In genomic region chr2:167103028-167103756, GRCh38 we compare ENCODE assay signal across 1 cellular context.
TF ChIP-seq lines count a peak whose summit lies in the region.

No MANE protein-coding gene starts in this region.

TF ChIP-seq in HepG2, 621 proteins besides CTCF, POLR2A, EP300 and RAD21 (continued from another document and continues in another):
- TF ChIP-seq ZBTB8A (CRISPR knock-in tag; IDR thresholded peaks at IDR 0.05; ENCODE audit: borderline replicate concordance, low read depth): no peak
- TF ChIP-seq NFE2L2 (IDR thresholded peaks at IDR 0.05; ENCODE audit: low read length): no peak
- TF ChIP-seq ZNF749 (CRISPR knock-in tag; IDR thresholded peaks at IDR 0.05; ENCODE audit: borderline replicate concordance): no peak
- 0 out of 2 replicates have a peak, but pooled peaks have one; percentile 34 for TF ChIP-seq BRF2 (CRISPR knock-in tag; IDR thresholded peaks at IDR 0.05)
- TF ChIP-seq ATF1 (CRISPR knock-in tag; IDR thresholded peaks at IDR 0.05): peak; percentile 39; the same call in 1 of the 2 replicates
- no peak for TF ChIP-seq HNF1B (CRISPR knock-in tag; IDR thresholded peaks at IDR 0.05)
- TF ChIP-seq ARNT2 (CRISPR knock-in tag; IDR thresholded peaks at IDR 0.05; ENCODE audit: low read depth): peak; percentile 75; the same call in 1 of the 2 replicates
- peak; percentile 96; the same call in 1 of the 2 replicates for TF ChIP-seq ARID2 (CRISPR knock-in tag; IDR thresholded peaks at IDR 0.05; ENCODE audit: borderline replicate concordance)
- TF ChIP-seq ZNF784 (CRISPR knock-in tag; IDR thresholded peaks at IDR 0.05; ENCODE audit: borderline replicate concordance): no peak
- peak; percentile 96 for TF ChIP-seq FOXA3 (CRISPR knock-in tag; IDR thresholded peaks at IDR 0.05)
- peak; percentile 67; the same call in 1 of the 2 replicates for TF ChIP-seq PITX1 (CRISPR knock-in tag; IDR thresholded peaks at IDR 0.05)
- TF ChIP-seq RNF219 (CRISPR knock-in tag; IDR thresholded peaks at IDR 0.05): no peak
- peak; percentile 95 for TF ChIP-seq CEBPG (CRISPR knock-in tag; IDR thresholded peaks at IDR 0.05)
- TF ChIP-seq SSRP1 (CRISPR knock-in tag; IDR thresholded peaks at IDR 0.05): no peak
- no peak for TF ChIP-seq ZNF276 (CRISPR knock-in tag; IDR thresholded peaks at IDR 0.05; ENCODE audit: low read depth)
- no peak for TF ChIP-seq ZBTB4 (CRISPR knock-in tag; IDR thresholded peaks at IDR 0.05; ENCODE audit: borderline replicate concordance)
- peak; percentile 58 for TF ChIP-seq TFE3 (CRISPR knock-in tag; IDR thresholded peaks at IDR 0.05)
- peak; percentile 55; the same call in 1 of the 2 replicates for TF ChIP-seq MLX (CRISPR knock-in tag; IDR thresholded peaks at IDR 0.05)
- TF ChIP-seq ZFP37 (CRISPR knock-in tag; IDR thresholded peaks at IDR 0.05; ENCODE audit: borderline replicate concordance): no peak
- no peak for TF ChIP-seq SNRNP70 (IDR thresholded peaks at IDR 0.05; ENCODE audit: low read depth, low read length)
- TF ChIP-seq ZNF619 (CRISPR knock-in tag; IDR thresholded peaks at IDR 0.05): no peak
- TF ChIP-seq MEF2D (CRISPR knock-in tag; IDR thresholded peaks at IDR 0.05): 0 out of 2 replicates have a peak, but pooled peaks have one; percentile 64
- peak; percentile 98 for TF ChIP-seq HMG20B (CRISPR knock-in tag; conservative IDR thresholded peaks at IDR 0.05)
- no peak for TF ChIP-seq SKI (IDR thresholded peaks at IDR 0.05; ENCODE audit: partially characterized antibody)
- no peak for TF ChIP-seq ZBTB3 (CRISPR knock-in tag; IDR thresholded peaks at IDR 0.05; ENCODE audit: borderline replicate concordance, low read depth)
- TF ChIP-seq ZNF331 (CRISPR knock-in tag; IDR thresholded peaks at IDR 0.05): peak; percentile 92
- peak; percentile 63; the same call in 1 of the 2 replicates for TF ChIP-seq SIX1 (CRISPR knock-in tag; IDR thresholded peaks at IDR 0.05; ENCODE audit: borderline replicate concordance)
- TF ChIP-seq DZIP1 (CRISPR knock-in tag; IDR thresholded peaks at IDR 0.05): no peak
- TF ChIP-seq ZNF326 (CRISPR knock-in tag; IDR thresholded peaks at IDR 0.05; ENCODE audit: borderline replicate concordance): no peak
- TF ChIP-seq SOX13 (IDR thresholded peaks at IDR 0.05): peak; percentile 95
- peak in 1 of 2 experiments; percentile 99; a peak in 2 of 4 replicates for TF ChIP-seq SOX13 (CRISPR knock-in tag; conservative IDR thresholded peaks at IDR 0.05 in 1 of 2, IDR thresholded peaks at IDR 0.05 in 1 of 2)
- TF ChIP-seq TCF12 (IDR thresholded peaks at IDR 0.05): no peak
- TF ChIP-seq TCF12 (CRISPR knock-in tag; IDR thresholded peaks at IDR 0.05): 0 out of 2 replicates have a peak, but pooled peaks have one; percentile 25
- peak; percentile 71 for TF ChIP-seq HDAC1 (CRISPR knock-in tag; IDR thresholded peaks at IDR 0.05)
- TF ChIP-seq ZNF580 (CRISPR knock-in tag; IDR thresholded peaks at IDR 0.05; ENCODE audit: borderline replicate concordance, low read depth): no peak
- peak; percentile 98 for TF ChIP-seq GATAD2A (CRISPR knock-in tag; IDR thresholded peaks at IDR 0.05)
- no peak for TF ChIP-seq ZNF234 (CRISPR knock-in tag; conservative IDR thresholded peaks at IDR 0.05)
- no peak for TF ChIP-seq KLF11 (CRISPR knock-in tag; IDR thresholded peaks at IDR 0.05)
- TF ChIP-seq MIER3 (CRISPR knock-in tag; IDR thresholded peaks at IDR 0.05; ENCODE audit: borderline replicate concordance): peak; percentile 88; the same call in 1 of the 2 replicates
- peak; percentile 99 for TF ChIP-seq ARID5B (CRISPR knock-in tag; IDR thresholded peaks at IDR 0.05)
